In genomic region chr2:201707753-201708152, GRCh38 we compare ENCODE assay signal across 1 cellular context.
TF ChIP-seq lines count a peak whose summit lies in the region.

No MANE protein-coding gene starts in this region.

TF ChIP-seq in HepG2, 621 proteins besides CTCF, POLR2A, EP300 and RAD21:
- TF ChIP-seq ZNF354B (CRISPR knock-in tag; IDR thresholded peaks at IDR 0.05), result no peak
- no peak for TF ChIP-seq HCFC1 (IDR thresholded peaks at IDR 0.05; ENCODE audit: low read depth, low read length)
- no peak for TF ChIP-seq ZNF343 (CRISPR knock-in tag; IDR thresholded peaks at IDR 0.05)
- TF ChIP-seq HOXD1 (CRISPR knock-in tag; IDR thresholded peaks at IDR 0.05), result no peak
- TF ChIP-seq ZNF710 (CRISPR knock-in tag; IDR thresholded peaks at IDR 0.05; ENCODE audit: borderline replicate concordance), result no peak
- no peak for TF ChIP-seq KDM6A (CRISPR knock-in tag; IDR thresholded peaks at IDR 0.05; ENCODE audit: low read depth)
- TF ChIP-seq SRF (IDR thresholded peaks at IDR 0.05; ENCODE audit: low read depth, low read length), result no peak
- TF ChIP-seq ZBTB21 (CRISPR knock-in tag; IDR thresholded peaks at IDR 0.05), result no peak
- no peak for TF ChIP-seq SNAPC5 (CRISPR knock-in tag; IDR thresholded peaks at IDR 0.05; ENCODE audit: borderline replicate concordance)
- TF ChIP-seq ARID4A (CRISPR knock-in tag; IDR thresholded peaks at IDR 0.05; ENCODE audit: borderline replicate concordance), result no peak
- no peak for TF ChIP-seq ZNF333 (CRISPR knock-in tag; IDR thresholded peaks at IDR 0.05; ENCODE audit: borderline replicate concordance)
- no peak for TF ChIP-seq ZNF441 (CRISPR knock-in tag; IDR thresholded peaks at IDR 0.05; ENCODE audit: borderline replicate concordance)
- no peak for TF ChIP-seq MNT (IDR thresholded peaks at IDR 0.05)
- no peak for TF ChIP-seq GMEB2 (CRISPR knock-in tag; IDR thresholded peaks at IDR 0.05; ENCODE audit: low read depth)
- TF ChIP-seq ZNF414 (CRISPR knock-in tag; IDR thresholded peaks at IDR 0.05), result no peak
- no peak for TF ChIP-seq HOXA5 (CRISPR knock-in tag; IDR thresholded peaks at IDR 0.05)
- TF ChIP-seq EED (CRISPR knock-in tag; IDR thresholded peaks at IDR 0.05), result no peak
- TF ChIP-seq BCL6 (CRISPR knock-in tag; IDR thresholded peaks at IDR 0.05), result no peak
